ENCODE assay signal across 8 cellular contexts in genomic region chr2:39778233-39778632, GRCh38. TPM values are rescaled to one million over a fixed set of nuclear protein-coding genes. Genes with fewer than 3 reads are reported as not detected.
DNase-seq lines count a peak whose midpoint lies in the region; ATAC-seq and TF ChIP-seq lines count a peak whose summit lies in the region.

No MANE protein-coding gene starts in this region.

- TF ChIP-seq EP300 in stomach (IDR thresholded peaks at IDR 0.05) = no peak

- DNase-seq in activated T-cell treated with anti-CD3 and anti-CD28 coated beads, Interleukin-2, amount 50 U/mL, for 4 hours = no peak
- no peak for DNase-seq in activated T-cell treated with anti-CD3 and anti-CD28 coated beads, Interleukin-2, amount 50 U/mL, for 1 hour
- no peak for DNase-seq in activated B cell treated with CpG ODN at 0.5 μM for 24 hours
- no peak for DNase-seq in iPS DF 6.9 (ENCODE audit: low read depth, low spot score)
- DNase-seq in stomach = no peak
- DNase-seq in DMS114 treated with DMSO at 0.1 percent for 48 hours (lab: John Stamatoyannopoulos, UW; ENCODE audit: unreplicated experiment) = no peak
- no peak for DNase-seq in NCI-H2227 (lab: John Stamatoyannopoulos, UW; ENCODE audit: unreplicated experiment)
- no peak for DNase-seq in hippocampal formation (lab: John Stamatoyannopoulos, UW)

- H3K27me3 Mint-ChIP-seq in activated T-cell treated with anti-CD3 and anti-CD28 coated beads, Interleukin-2, amount 50 U/mL, for 4 hours (ENCODE audit: low read depth) = no peaks in the 10 kb centered on the region
- no peaks in the 10 kb centered on the region for H3K27me3 Mint-ChIP-seq in activated B cell treated with CpG ODN at 0.5 μM for 24 hours

- H3K4me3 Mint-ChIP-seq in activated T-cell treated with anti-CD3 and anti-CD28 coated beads, Interleukin-2, amount 50 U/mL, for 4 hours = peak overlapping the region; percentile 93
- peak overlapping the region; percentile 89 for H3K4me3 Mint-ChIP-seq in activated B cell treated with CpG ODN at 0.5 μM for 24 hours

- H3K9me3 ChIP-seq in iPS DF 6.9 (ENCODE audit: control insufficient read depth, insufficient read depth, low read length) (no peaks in the 10 kb centered on the region), stomach (no peaks in the 10 kb centered on the region)

- H3K27ac ChIP-seq in iPS DF 6.9 (ENCODE audit: low read length) (no peak overlapping the region), stomach (peak overlapping the region in 3 of 5 donors; percentile 89 to 91 (median 90))

- POLR2A ChIA-PET in activated B cell treated with CpG ODN at 0.5 μM for 24 hours (lab: Charles Lee) = no interaction called here

- peak overlapping the region; percentile 91; the same call in 1 of the 2 replicates for H3K4me3 ChIP-seq in iPS DF 6.9 (ENCODE audit: low read length)
- H3K4me3 ChIP-seq in stomach = peak overlapping the region; percentile 80 to 99 (median 88)

- peaks cover 66% of the 10 kb centered on the region for H3K4me1 Mint-ChIP-seq in activated T-cell treated with anti-CD3 and anti-CD28 coated beads, Interleukin-2, amount 50 U/mL, for 4 hours (ENCODE audit: low read depth)
- peaks cover 60% of the 10 kb centered on the region for H3K4me1 Mint-ChIP-seq in activated B cell treated with CpG ODN at 0.5 μM for 24 hours

- WGBS in iPS DF 6.9 (ENCODE audit: insufficient coverage, insufficient read length) = 100% methylated on average over 1 of the region's 2 CpGs
- 3 to 11% (median 5%) methylated on average over 2 of the region's 2 CpGs for WGBS in stomach, 5 donors

- TF ChIP-seq CTCF in activated B cell treated with CpG ODN at 0.5 μM for 24 hours (IDR thresholded peaks at IDR 0.05) (no peak), stomach (IDR thresholded peaks at IDR 0.05) (no peak)

- CTCF ChIA-PET in activated B cell treated with CpG ODN at 0.5 μM for 24 hours (lab: Charles Lee) = no interaction called here

- H3K27me3 ChIP-seq in iPS DF 6.9 (ENCODE audit: control insufficient read depth, insufficient read depth, low read length) (no peaks in the 10 kb centered on the region), stomach (no peaks in the 10 kb centered on the region)

- H3K27ac Mint-ChIP-seq in activated B cell treated with CpG ODN at 0.5 μM for 24 hours = peak overlapping the region; percentile 82

- intact Hi-C loops in activated B cell treated with CpG ODN at 0.5 μM for 24 hours (cut with micrococcal nuclease) = loop anchor here (2.0 to 10.0 kb wide), 2 partner anchors 341 to 1403 kb away; partner anchors contain the start of genes ATL2 and MAP4K3
- intact Hi-C loops in stomach (cut with DNase I; ENCODE audit: low total_unique reads) = no loop called here

- H3K4me1 ChIP-seq in iPS DF 6.9 (ENCODE audit: control insufficient read depth, insufficient read depth, low read length) = no peaks in the 10 kb centered on the region
- H3K4me1 ChIP-seq in stomach = peaks cover 4 to 63% (median 36%) of the 10 kb centered on the region in 4 donors

- no peak for ATAC-seq in activated T-cell treated with anti-CD3 and anti-CD28 coated beads, Interleukin-2, amount 50 U/mL, for 4 hours
- ATAC-seq in activated B cell treated with CpG ODN at 0.5 μM for 24 hours (ENCODE audit: low read depth) = no peak

- no peaks in the 10 kb centered on the region for H3K9me3 Mint-ChIP-seq in activated T-cell treated with anti-CD3 and anti-CD28 coated beads, Interleukin-2, amount 50 U/mL, for 4 hours
- H3K9me3 Mint-ChIP-seq in activated B cell treated with CpG ODN at 0.5 μM for 24 hours = no peaks in the 10 kb centered on the region

- H3K36me3 ChIP-seq in iPS DF 6.9 (ENCODE audit: control insufficient read depth, insufficient read depth, low read length) (no peaks in the 10 kb centered on the region), stomach (no peaks in the 10 kb centered on the region)

- no peak for TF ChIP-seq POLR2A in stomach (IDR thresholded peaks at IDR 0.05)

- peaks cover 5% of the 10 kb centered on the region for H3K36me3 Mint-ChIP-seq in activated T-cell treated with anti-CD3 and anti-CD28 coated beads, Interleukin-2, amount 50 U/mL, for 4 hours (ENCODE audit: insufficient read depth)
- peaks cover 4% of the 10 kb centered on the region for H3K36me3 Mint-ChIP-seq in activated B cell treated with CpG ODN at 0.5 μM for 24 hours (ENCODE audit: low read depth)

RNA-seq across cellular contexts. Expression of gene THUMPD2, which starts 0.8 kb away (rescaled TPM):
- total RNA-seq in activated T-cell treated with anti-CD3 and anti-CD28 coated beads, Interleukin-2, amount 50 U/mL, for 4 hours = 10 to 100 TPM; 12.2 to 14.5 (median 14.0) TPM
- total RNA-seq in activated B cell treated with CpG ODN at 0.5 μM for 24 hours (13.2 and 14.1 TPM in 2 replicates), stomach (10 to 100 TPM in 3 of 5 donors, 1 to 10 TPM in 2; 4.3 to 30.1 (median 12.9) TPM)
- 10 to 100 TPM in 1 of 3 donors, 1 to 10 TPM in 2; 5.1 to 12.6 (median 9.3) TPM for polyA plus RNA-seq in stomach
